ENCODE assay signal across 20 cellular contexts in genomic region chr4:25900901-25901500, GRCh38. TPM values are rescaled to one million over a fixed set of nuclear protein-coding genes. Genes with fewer than 3 reads are reported as not detected.
DNase-seq lines count a peak whose midpoint lies in the region; ATAC-seq, FAIRE-seq and TF ChIP-seq lines count a peak whose summit lies in the region.
"Had no signal": no experiment of that assay in that cellular context is flagged by ENCODE, and none has a peak within 500 bp of the region (broad histone marks: within the 10 kb centered on the region; RNA-seq: fewer than 3 reads in every experiment).

No MANE protein-coding gene starts in this region.

- no peaks in the 10 kb centered on the region for H4K20me1 ChIP-seq in astrocyte (ENCODE audit: insufficient read depth, low read length)

- no peak for TF ChIP-seq EP300 in gastroesophageal sphincter (IDR thresholded peaks at IDR 0.05)

- H3K27me3 Mint-ChIP-seq in astrocyte (ENCODE audit: low read depth, unreplicated experiment), result peaks cover 7% of the 10 kb centered on the region
- H3K27me3 Mint-ChIP-seq: CD4-positive, CD25-positive, alpha-beta regulatory T cell had no signal

- no peak overlapping the region for H3K4me3 ChIP-seq in astrocyte (ENCODE audit: insufficient read depth, low read depth, low read length)
- H3K4me3 ChIP-seq in gastroesophageal sphincter, result no peak overlapping the region
- H3K4me3 ChIP-seq: GM12878 had no signal

- H3K4me1 Mint-ChIP-seq in astrocyte (ENCODE audit: low read depth, unreplicated experiment), result peaks cover 2% of the 10 kb centered on the region

- TF ChIP-seq POLR2A in gastroesophageal sphincter (IDR thresholded peaks at IDR 0.05), result no peak

- no peak for TF ChIP-seq CTCF in astrocyte (IDR thresholded peaks at IDR 0.05; ENCODE audit: insufficient read depth, low read depth, low read length)
- no peak for TF ChIP-seq CTCF in gastroesophageal sphincter (IDR thresholded peaks at IDR 0.05)

- H3K27ac ChIP-seq in astrocyte (ENCODE audit: low read depth, low read length), result no peak overlapping the region
- no peak overlapping the region for H3K27ac ChIP-seq in gastroesophageal sphincter

- H3K36me3 ChIP-seq in astrocyte (ENCODE audit: insufficient read depth, low read length) (no peaks in the 10 kb centered on the region), gastroesophageal sphincter (no peaks in the 10 kb centered on the region)

- H3K9me3 ChIP-seq in astrocyte (ENCODE audit: insufficient read depth, low read depth, low read length) (no peaks in the 10 kb centered on the region), gastroesophageal sphincter (no peaks in the 10 kb centered on the region)

- H3K4me1 ChIP-seq in astrocyte (ENCODE audit: insufficient read depth, low read length), result peaks cover 13% of the 10 kb centered on the region
- no peaks in the 10 kb centered on the region for H3K4me1 ChIP-seq in gastroesophageal sphincter

- ATAC-seq in Right ventricle myocardium inferior, result peak; percentile 49
- no peak for ATAC-seq in left cardiac atrium
- ATAC-seq in left ventricle myocardium superior, result peak; percentile 86
- ATAC-seq in gastroesophageal sphincter, result no peak
- ATAC-seq in HG03039 (IDR thresholded peaks at IDR 0.05; ENCODE audit: unreplicated experiment), result no peak
- ATAC-seq: GM12878 had no signal

- no peaks in the 10 kb centered on the region for H3K9me3 Mint-ChIP-seq in astrocyte (ENCODE audit: unreplicated experiment)

- no peak overlapping the region for H3K9ac ChIP-seq in astrocyte (ENCODE audit: low read length)

- H3K4me3 Mint-ChIP-seq in astrocyte (ENCODE audit: unreplicated experiment), result no peak overlapping the region
- H3K4me3 Mint-ChIP-seq: CD4-positive, CD25-positive, alpha-beta regulatory T cell had no signal

- FAIRE-seq in astrocyte (lab: Jason Lieb, UNC), result no peak
- FAIRE-seq: GM12878 had no signal

- H3K27me3 ChIP-seq in astrocyte (ENCODE audit: insufficient read depth, low read length) (peaks cover 2% of the 10 kb centered on the region), gastroesophageal sphincter (no peaks in the 10 kb centered on the region)

- no peaks in the 10 kb centered on the region for H3K36me3 Mint-ChIP-seq in astrocyte (ENCODE audit: low read depth, unreplicated experiment)

- WGBS in gastroesophageal sphincter (ENCODE audit: low coverage in 1 of 2), 2 donors, result 20 to 83% methylated on average over 1 to 8 of the region's 13 CpGs

- DNase-seq in Right ventricle myocardium inferior (ENCODE audit: missing footprints), result no peak
- DNase-seq in left cardiac atrium, result no peak
- DNase-seq in NCI-H2227 (lab: John Stamatoyannopoulos, UW; ENCODE audit: unreplicated experiment), result peak; percentile 30
- no peak for DNase-seq in astrocyte (ENCODE audit: low read depth)
- DNase-seq in left ventricle myocardium superior, result peak; percentile 41
- DNase-seq in inferior parietal cortex (ENCODE audit: extremely low spot score), result no peak
- DNase-seq: CD4-positive, CD25-positive, alpha-beta regulatory T cell; DMS 273 treated with DMSO at 0.1 percent for 48 hours; DMS79 treated with DMSO at 0.1 percent for 48 hours; H7; MM.1S; NCI-H1048; NCI-H1436 treated with DMSO at 0.1 percent for 48 hours; NCI-H1930; NCI-H69; OCI-M1; SHP77 had no signal

- H2AFZ ChIP-seq in astrocyte (ENCODE audit: low read depth, low read length), result no peak overlapping the region

- intact Hi-C loops in Right ventricle myocardium inferior (cut with DNase I) (no loop called here), left cardiac atrium (cut with DNase I) (no loop called here), left ventricle myocardium superior (cut with micrococcal nuclease) (no loop called here)

- H3K27ac Mint-ChIP-seq in astrocyte (ENCODE audit: unreplicated experiment), result no peak overlapping the region
- H3K27ac Mint-ChIP-seq: CD4-positive, CD25-positive, alpha-beta regulatory T cell had no signal

- no peaks in the 10 kb centered on the region for H3K79me2 ChIP-seq in astrocyte (ENCODE audit: insufficient read depth, low read length)

- peak overlapping the region; percentile 13 for H3K4me2 ChIP-seq in astrocyte (ENCODE audit: low read length)

RNA-seq across cellular contexts. Expression of gene SMIM20, which starts 13.0 kb away (rescaled TPM):
- total RNA-seq in Right ventricle myocardium inferior (41.5 TPM), left cardiac atrium (10 to 100 TPM; 26.6 to 34.2 TPM), astrocyte (19.4 and 22.3 TPM in 2 replicates), left ventricle myocardium superior (38.2 TPM), gastroesophageal sphincter (10 to 100 TPM; 26.5 to 44.2 (median 34.8) TPM)

RNA-seq across cellular contexts. Expression of gene SEL1L3, which starts 38.2 kb away (rescaled TPM):
- total RNA-seq in Right ventricle myocardium inferior, result 3.9 TPM
- total RNA-seq in left cardiac atrium, result 1 to 10 TPM; 5.6 to 6.6 TPM
- total RNA-seq in astrocyte, result 24.9 and 32.7 TPM in 2 replicates
- total RNA-seq in left ventricle myocardium superior, result 2.8 TPM
- 10 to 100 TPM in 1 of 4 donors, 1 to 10 TPM in 3; 2.2 to 29.8 (median 5.4) TPM for total RNA-seq in gastroesophageal sphincter

Comparison
In these comparisons a context has a peak if more than half of its experiments do, and no peak if none do; other contexts are left out.
1. ATAC-seq: peak in Right ventricle myocardium inferior (single experiment) and left ventricle myocardium superior (single experiment); none in left cardiac atrium (0 of 2), gastroesophageal sphincter (single experiment) and HG03039 (single experiment).
2. DNase-seq: peak in NCI-H2227 (single experiment) and left ventricle myocardium superior (single experiment); none in Right ventricle myocardium inferior (single experiment), left cardiac atrium (single experiment), astrocyte (single experiment) and inferior parietal cortex (single experiment).